1 cellular context compared by ENCODE assay signal in the genomic region with DNA sequence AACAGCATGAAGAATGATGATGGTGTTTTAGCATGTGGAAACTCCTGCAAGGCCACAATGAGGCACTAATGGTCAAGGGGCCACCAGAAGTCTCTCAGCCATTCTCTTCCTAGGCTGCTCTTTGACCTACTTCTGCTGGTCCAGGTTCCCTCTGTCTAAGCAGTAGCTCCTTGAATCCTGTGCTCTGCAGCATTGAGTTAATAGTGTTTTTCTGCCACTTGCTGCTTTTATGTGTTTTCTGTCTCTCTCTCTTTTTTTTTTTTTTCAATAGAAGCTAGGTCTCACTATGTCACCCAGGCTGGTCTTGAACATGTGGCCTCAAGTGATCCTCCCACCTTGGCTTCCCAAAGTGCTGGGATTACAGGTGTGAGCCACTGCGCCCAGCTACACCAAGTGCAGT.
TF ChIP-seq lines count a peak whose summit lies in the region.

No MANE protein-coding gene starts in this region.

TF ChIP-seq in H1, 55 proteins besides CTCF, POLR2A, EP300 and RAD21:
- TF ChIP-seq SP1 (IDR thresholded peaks at IDR 0.05; ENCODE audit: low read depth, low read length) (no peak), CHD7 (IDR thresholded peaks at IDR 0.05; ENCODE audit: insufficient replicate concordance, low read length) (no peak), E2F6 (IDR thresholded peaks at IDR 0.05) (no peak), YY1 (IDR thresholded peaks at IDR 0.05; ENCODE audit: low read depth, low read length) (no peak), JUND (IDR thresholded peaks at IDR 0.05; ENCODE audit: low read length) (no peak), CTBP2 (IDR thresholded peaks at IDR 0.05; ENCODE audit: borderline replicate concordance, insufficient read depth, insufficient read length, low read length) (no peak), TEAD4 (IDR thresholded peaks at IDR 0.05; ENCODE audit: low read depth, low read length) (no peak), JUN (IDR thresholded peaks at IDR 0.05; ENCODE audit: low read depth, low read length) (no peak), KDM1A (IDR thresholded peaks at IDR 0.05; ENCODE audit: borderline replicate concordance, low read length) (no peak), ASH2L (IDR thresholded peaks at IDR 0.05; ENCODE audit: low read length) (no peak), SP4 (IDR thresholded peaks at IDR 0.05; ENCODE audit: low read length) (no peak), KDM5A (IDR thresholded peaks at IDR 0.05; ENCODE audit: low read length) (no peak), HDAC6 (IDR thresholded peaks at IDR 0.05; ENCODE audit: low read depth, low read length) (no peak), GTF2F1 (IDR thresholded peaks at IDR 0.05; ENCODE audit: borderline replicate concordance, low read depth, low read length) (no peak), BACH1 (IDR thresholded peaks at IDR 0.05; ENCODE audit: low read length) (no peak), SIRT6 (IDR thresholded peaks at IDR 0.05; ENCODE audit: low read length) (no peak), HDAC2 (IDR thresholded peaks at IDR 0.05; ENCODE audit: borderline replicate concordance in 1 of 2, low read depth in 2 of 2, low read length in 2 of 2) (no peak), SRF (IDR thresholded peaks at IDR 0.05; ENCODE audit: low read depth, low read length) (no peak), CHD1 (IDR thresholded peaks at IDR 0.05; ENCODE audit: low read depth, low read length) (no peak), MAX (IDR thresholded peaks at IDR 0.05) (no peak)
